In the genomic region with DNA sequence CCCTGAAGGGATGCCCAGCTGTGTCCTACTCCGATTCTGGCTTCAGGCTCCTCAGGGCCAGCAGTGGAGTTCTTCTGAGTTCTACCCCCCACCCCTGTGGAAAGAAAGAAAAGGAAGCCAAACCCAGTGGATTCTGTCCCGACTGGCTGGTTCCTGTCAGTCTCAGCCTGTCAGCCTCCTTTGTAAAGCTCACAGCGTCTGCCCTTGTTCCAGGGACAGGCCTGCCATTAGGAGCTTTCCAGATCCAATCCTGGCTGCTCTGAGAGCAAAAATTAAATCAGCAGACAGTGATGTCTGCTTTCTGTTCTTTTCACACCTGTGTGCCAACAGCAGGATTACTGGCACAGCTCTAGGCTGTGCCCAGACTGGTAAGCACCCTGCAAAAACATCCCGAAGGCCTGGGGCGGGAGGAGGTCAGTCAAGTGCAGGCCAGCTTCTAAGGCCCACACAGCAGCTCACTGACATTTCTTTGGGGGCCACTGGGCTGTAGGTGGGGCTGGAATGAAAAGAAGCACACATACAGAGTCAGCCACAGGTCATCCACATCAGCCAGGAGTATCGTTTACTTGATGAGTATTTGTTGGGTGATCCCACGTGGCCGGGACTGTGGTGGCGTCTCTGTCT, we compare ENCODE assay signal across 1 cellular context.
TF ChIP-seq lines count a peak whose summit lies in the region.

No MANE protein-coding gene starts in this region.

TF ChIP-seq in SK-N-SH, 30 proteins besides CTCF, POLR2A, EP300 and RAD21:
- peak; percentile 64 for TF ChIP-seq GATA2 (CRISPR knock-in tag; IDR thresholded peaks at IDR 0.05)
- TF ChIP-seq PBX3 (IDR thresholded peaks at IDR 0.05): no peak
- no peak for TF ChIP-seq MAX (IDR thresholded peaks at IDR 0.05; ENCODE audit: low read depth)
- TF ChIP-seq RCOR1 (IDR thresholded peaks at IDR 0.05; ENCODE audit: low read length): peak; percentile 71; the same call in 1 of the 2 replicates
- TF ChIP-seq RXRA (IDR thresholded peaks at IDR 0.05; ENCODE audit: borderline replicate concordance, low read depth): no peak
- peak; percentile 82 for TF ChIP-seq CHD2 (IDR thresholded peaks at IDR 0.05; ENCODE audit: low read length, partially characterized antibody)
- TF ChIP-seq FOXM1 (IDR thresholded peaks at IDR 0.05; ENCODE audit: low read depth): no peak
- peak; percentile 94 for TF ChIP-seq FOXJ3 (CRISPR knock-in tag; IDR thresholded peaks at IDR 0.05)
- peak; percentile 71; the same call in 1 of the 2 replicates for TF ChIP-seq MXI1 (IDR thresholded peaks at IDR 0.05; ENCODE audit: low read depth, low read length)
- TF ChIP-seq USF1 (IDR thresholded peaks at IDR 0.05; ENCODE audit: borderline replicate concordance, low read depth): no peak
